In genomic region chr3:3778641-3779270, GRCh38 we compare ENCODE assay signal across 31 cellular contexts. TPM values are rescaled to one million over a fixed set of nuclear protein-coding genes. Genes with fewer than 3 reads are reported as not detected.
"Had no signal": no experiment of that assay in that cellular context is flagged by ENCODE, and none has a peak within 500 bp of the region (broad histone marks: within the 10 kb centered on the region; RNA-seq: fewer than 3 reads in every experiment).

No MANE protein-coding gene starts in this region.

- H3K9me3 ChIP-seq: pancreas, prostate gland, upper lobe of right lung had no signal

- H3K4me3 Mint-ChIP-seq: activated CD4-positive, alpha-beta memory T cell treated with anti-CD3 and anti-CD28 coated beads for 36 hours; activated CD4-positive, alpha-beta T cell treated with anti-CD3 and anti-CD28 coated beads, Interleukin-2, amount 10 ng/mL, durations not matched to agents 24 days and 14 days; activated naive CD4-positive, alpha-beta T cell treated with anti-CD3 and anti-CD28 coated beads, Interleukin-2, amount 10 ng/mL, durations not matched to agents 7 days and 5 days; activated naive CD8-positive, alpha-beta T cell treated with anti-CD3 and anti-CD28 coated beads, Interleukin-2, amount 10 ng/mL, durations not matched to agents 7 days and 5 days; activated T-helper 1 cell treated with anti-CD3 and anti-CD28 coated beads, Interleukin-12 subunit alpha, Interleukin-12 subunit beta, Interleukin-2, Interleukin-4 antibody, amounts not matched to agents 30 ng/mL and 10 ng/mL and 1 ng/mL, durations not matched to agents 14 hours and 24 hours and 36 hours; mesothelial cell of epicardium; naive B cell; nephron progenitor cell; stimulated activated naive B cell treated with anti-CD40 and anti-IgM and Interleukin-4, amounts not matched to agents 10 μg/mL and 1 μg/mL and 100 μg/mL, for 72 hours; T-helper 17 cell had no signal

- H3K27ac Mint-ChIP-seq: activated CD4-positive, alpha-beta memory T cell treated with anti-CD3 and anti-CD28 coated beads for 36 hours; activated CD4-positive, alpha-beta T cell treated with anti-CD3 and anti-CD28 coated beads, Interleukin-2, amount 10 ng/mL, durations not matched to agents 24 days and 14 days; activated naive CD4-positive, alpha-beta T cell treated with anti-CD3 and anti-CD28 coated beads, Interleukin-2, amount 10 ng/mL, durations not matched to agents 7 days and 5 days; activated naive CD8-positive, alpha-beta T cell treated with anti-CD3 and anti-CD28 coated beads, Interleukin-2, amount 10 ng/mL, durations not matched to agents 7 days and 5 days; activated T-helper 1 cell treated with anti-CD3 and anti-CD28 coated beads, Interleukin-12 subunit alpha, Interleukin-12 subunit beta, Interleukin-2, Interleukin-4 antibody, amounts not matched to agents 30 ng/mL and 10 ng/mL and 1 ng/mL, durations not matched to agents 14 hours and 24 hours and 36 hours; mesothelial cell of epicardium; naive B cell; nephron progenitor cell; stimulated activated naive B cell treated with anti-CD40 and anti-IgM and Interleukin-4, amounts not matched to agents 10 μg/mL and 1 μg/mL and 100 μg/mL, for 72 hours; T-helper 17 cell had no signal

- H3K36me3 Mint-ChIP-seq: activated naive CD4-positive, alpha-beta T cell treated with anti-CD3 and anti-CD28 coated beads, Interleukin-2, amount 10 ng/mL, durations not matched to agents 7 days and 5 days; activated naive CD8-positive, alpha-beta T cell treated with anti-CD3 and anti-CD28 coated beads, Interleukin-2, amount 10 ng/mL, durations not matched to agents 7 days and 5 days had no signal

- H3K9me3 Mint-ChIP-seq: activated naive CD4-positive, alpha-beta T cell treated with anti-CD3 and anti-CD28 coated beads, Interleukin-2, amount 10 ng/mL, durations not matched to agents 7 days and 5 days; activated T-helper 1 cell treated with anti-CD3 and anti-CD28 coated beads, Interleukin-12 subunit alpha, Interleukin-12 subunit beta, Interleukin-2, Interleukin-4 antibody, amounts not matched to agents 30 ng/mL and 10 ng/mL and 1 ng/mL, durations not matched to agents 14 hours and 24 hours and 36 hours had no signal

- H3K4me3 ChIP-seq: ascending aorta, pancreas, prostate gland, right atrium auricular region, stomach, suprapubic skin, tibial artery, upper lobe of right lung had no signal

- FAIRE-seq: colon, pancreas had no signal

- ATAC-seq: foreskin keratinocyte; left cardiac atrium; pancreas; stimulated activated naive B cell treated with anti-CD40 and anti-IgM and Interleukin-4, amounts not matched to agents 10 μg/mL and 1 μg/mL and 100 μg/mL, for 72 hours; T-helper 17 cell; upper lobe of right lung had no signal

- H3K27ac ChIP-seq: ascending aorta, foreskin keratinocyte, pancreas, prostate gland, right atrium auricular region, stomach, suprapubic skin, tibial artery, upper lobe of right lung had no signal

- H3K36me3 ChIP-seq: ascending aorta, pancreas, prostate gland, right atrium auricular region, suprapubic skin, tibial artery, upper lobe of right lung had no signal

- H3K4me1 Mint-ChIP-seq: activated CD4-positive, alpha-beta T cell treated with anti-CD3 and anti-CD28 coated beads, Interleukin-2, amount 10 ng/mL, durations not matched to agents 24 days and 14 days; activated naive CD4-positive, alpha-beta T cell treated with anti-CD3 and anti-CD28 coated beads, Interleukin-2, amount 10 ng/mL, durations not matched to agents 7 days and 5 days; activated naive CD8-positive, alpha-beta T cell treated with anti-CD3 and anti-CD28 coated beads, Interleukin-2, amount 10 ng/mL, durations not matched to agents 7 days and 5 days; mesothelial cell of epicardium; naive B cell; nephron progenitor cell; T-helper 17 cell had no signal

- DNase-seq: activated CD4-positive, alpha-beta memory T cell treated with anti-CD3 and anti-CD28 coated beads for 36 hours; activated CD4-positive, alpha-beta T cell treated with anti-CD3 and anti-CD28 coated beads, Interleukin-2, amount 10 ng/mL, durations not matched to agents 24 days and 14 days; activated CD4-positive, CD25-positive, alpha-beta regulatory T cell treated with anti-CD3 and anti-CD28 coated beads, Interleukin-2, amount 50 U/mL, for 72 hours; activated CD8-positive, alpha-beta memory T cell treated with anti-CD3 and anti-CD28 coated beads, Interleukin-2, amount 50 U/mL, for 4 hours; activated effector memory CD4-positive, alpha-beta T cell treated with anti-CD3 and anti-CD28 coated beads, Interleukin-2, amount 50 U/mL, for 16 hours; activated naive CD4-positive, alpha-beta T cell treated with anti-CD3 and anti-CD28 coated beads, Interleukin-2, amount 10 ng/mL, durations not matched to agents 7 days and 5 days; activated naive CD8-positive, alpha-beta T cell treated with anti-CD3 and anti-CD28 coated beads, Interleukin-2, amount 10 ng/mL, durations not matched to agents 7 days and 5 days; activated T-cell treated with anti-CD3 and anti-CD28 coated beads, Interleukin-2, amount 50 U/mL, for 1 hour; effector memory CD4-positive, alpha-beta T cell; foreskin keratinocyte; islet precursor cell; left cardiac atrium; naive B cell; nephron progenitor cell; pancreas; stimulated activated CD4-positive, alpha-beta T cell treated with anti-CD3 and anti-CD28 coated beads, Interleukin-15, amount 100 ng/mL, for 24 hours; stimulated activated CD4-positive, alpha-beta T cell treated with anti-CD3 and anti-CD28 coated beads, Interleukin-2, amount 100 ng/mL, for 24 hours; stimulated activated naive B cell treated with anti-CD40 and anti-IgM and Interleukin-4, amounts not matched to agents 10 μg/mL and 1 μg/mL and 100 μg/mL, for 72 hours; stomach; SW 1271; T-helper 17 cell; tibial artery; upper lobe of right lung had no signal

- H3K27me3 Mint-ChIP-seq: activated CD4-positive, alpha-beta memory T cell treated with anti-CD3 and anti-CD28 coated beads for 36 hours; activated CD4-positive, alpha-beta T cell treated with anti-CD3 and anti-CD28 coated beads, Interleukin-2, amount 10 ng/mL, durations not matched to agents 24 days and 14 days; activated naive CD4-positive, alpha-beta T cell treated with anti-CD3 and anti-CD28 coated beads, Interleukin-2, amount 10 ng/mL, durations not matched to agents 7 days and 5 days; activated naive CD8-positive, alpha-beta T cell treated with anti-CD3 and anti-CD28 coated beads, Interleukin-2, amount 10 ng/mL, durations not matched to agents 7 days and 5 days; naive B cell; stimulated activated naive B cell treated with anti-CD40 and anti-IgM and Interleukin-4, amounts not matched to agents 10 μg/mL and 1 μg/mL and 100 μg/mL, for 72 hours had no signal

- H3K27me3 ChIP-seq: ascending aorta, foreskin keratinocyte, pancreas, right atrium auricular region, stomach, suprapubic skin, tibial artery, upper lobe of right lung had no signal

- H3K4me1 ChIP-seq: ascending aorta, foreskin keratinocyte, pancreas, prostate gland, right atrium auricular region, stomach, suprapubic skin, tibial artery, upper lobe of right lung had no signal

RNA-seq across cellular contexts. Expression of gene LRRN1, which starts 20.5 kb away (rescaled TPM):
- total RNA-seq: activated T-helper 1 cell treated with anti-CD3 and anti-CD28 coated beads, Interleukin-12 subunit alpha, Interleukin-12 subunit beta, Interleukin-2, Interleukin-4 antibody, amounts not matched to agents 30 ng/mL and 10 ng/mL and 1 ng/mL, durations not matched to agents 14 hours and 24 hours and 36 hours; dermis microvascular lymphatic vessel endothelial cell; T-helper 17 cell had no signal
